In genomic region chr20:57584768-57585461, GRCh38 we compare ENCODE assay signal across 27 cellular contexts. TPM values are rescaled to one million over a fixed set of nuclear protein-coding genes. Genes with fewer than 3 reads are reported as not detected.
"Had no signal": no experiment of that assay in that cellular context is flagged by ENCODE, and none has a peak within 500 bp of the region (broad histone marks: within the 10 kb centered on the region; RNA-seq: fewer than 3 reads in every experiment).

No MANE protein-coding gene starts in this region.

- DNase-seq: activated CD4-positive, alpha-beta T cell treated with anti-CD3 and anti-CD28 coated beads, Interleukin-2, amount 10 ng/mL, durations not matched to agents 24 days and 14 days; activated CD4-positive, CD25-positive, alpha-beta regulatory T cell; activated CD8-positive, alpha-beta T cell treated with anti-CD3 and anti-CD28 coated beads for 36 hours; activated naive CD4-positive, alpha-beta T cell treated with Interleukin-2 at 50 U/mL for 16 hours; activated naive CD8-positive, alpha-beta T cell treated with anti-CD3 and anti-CD28 coated beads, Interleukin-2, amount 10 ng/mL, durations not matched to agents 7 days and 5 days; activated T-cell treated with anti-CD3 and anti-CD28 coated beads, Interleukin-2, amount 50 U/mL, for 24 hours; amygdala; effector CD4-positive, alpha-beta T cell; head of caudate nucleus; left lung; ovary; psoas muscle; right cardiac atrium; small intestine; stimulated activated CD4-positive, alpha-beta T cell treated with anti-CD3 and anti-CD28 coated beads, Interleukin-4, amount 100 ng/mL, for 1 hour; stimulated activated naive CD8-positive, alpha-beta T cell treated with anti-CD3 and anti-CD28 coated beads, Interleukin-15, amount 100 ng/mL, for 72 hours; T-helper 9 cell; testis; upper lobe of left lung had no signal

- ATAC-seq: activated CD8-positive, alpha-beta T cell treated with anti-CD3 and anti-CD28 coated beads for 36 hours; left lung; right cardiac atrium; stimulated activated naive CD8-positive, alpha-beta T cell treated with anti-CD3 and anti-CD28 coated beads, Interleukin-15, amount 100 ng/mL, for 72 hours had no signal

- H3K9me3 ChIP-seq: left lung, ovary, psoas muscle, testis had no signal

- H3K4me3 Mint-ChIP-seq: activated CD4-positive, alpha-beta T cell treated with anti-CD3 and anti-CD28 coated beads, Interleukin-2, amount 10 ng/mL, durations not matched to agents 24 days and 14 days; activated CD8-positive, alpha-beta T cell treated with anti-CD3 and anti-CD28 coated beads for 36 hours; activated naive CD8-positive, alpha-beta T cell treated with anti-CD3 and anti-CD28 coated beads, Interleukin-2, amount 10 ng/mL, durations not matched to agents 7 days and 5 days; activated T-cell treated with anti-CD3 and anti-CD28 coated beads, Interleukin-2, amount 50 U/mL, for 24 hours; brain; mesothelial cell of epicardium; neural crest cell; stimulated activated naive CD8-positive, alpha-beta T cell treated with anti-CD3 and anti-CD28 coated beads, Interleukin-15, amount 100 ng/mL, for 72 hours had no signal

- H3K4me3 ChIP-seq: left lung, ovary, psoas muscle, testis, upper lobe of left lung had no signal

- H3K4me1 Mint-ChIP-seq: activated CD4-positive, alpha-beta T cell treated with anti-CD3 and anti-CD28 coated beads, Interleukin-2, amount 10 ng/mL, durations not matched to agents 24 days and 14 days; activated naive CD8-positive, alpha-beta T cell treated with anti-CD3 and anti-CD28 coated beads, Interleukin-2, amount 10 ng/mL, durations not matched to agents 7 days and 5 days; stimulated activated naive CD8-positive, alpha-beta T cell treated with anti-CD3 and anti-CD28 coated beads, Interleukin-15, amount 100 ng/mL, for 72 hours had no signal

- H3K27ac ChIP-seq: left lung, ovary, psoas muscle, testis, upper lobe of left lung had no signal

- H3K9me3 Mint-ChIP-seq: activated CD4-positive, alpha-beta T cell treated with anti-CD3 and anti-CD28 coated beads, Interleukin-2, amount 10 ng/mL, durations not matched to agents 24 days and 14 days; activated T-helper 2 cell treated with anti-CD3 and anti-CD28 coated beads, Interferon-gamma antibody, Interleukin-2, Interleukin-4, amounts not matched to agents 10 μg/mL and 5 μg/mL and 100 μg/mL, durations not matched to agents 14 hours and 24 hours and 36 hours; neural crest cell; stimulated activated naive CD8-positive, alpha-beta T cell treated with anti-CD3 and anti-CD28 coated beads, Interleukin-15, amount 100 ng/mL, for 72 hours had no signal

- H3K4me1 ChIP-seq: psoas muscle, testis had no signal

- H3K27ac Mint-ChIP-seq: activated CD4-positive, alpha-beta T cell treated with anti-CD3 and anti-CD28 coated beads, Interleukin-2, amount 10 ng/mL, durations not matched to agents 24 days and 14 days; activated CD8-positive, alpha-beta T cell treated with anti-CD3 and anti-CD28 coated beads for 36 hours; activated naive CD8-positive, alpha-beta T cell treated with anti-CD3 and anti-CD28 coated beads, Interleukin-2, amount 10 ng/mL, durations not matched to agents 7 days and 5 days; activated T-cell treated with anti-CD3 and anti-CD28 coated beads, Interleukin-2, amount 50 U/mL, for 24 hours; activated T-helper 2 cell treated with anti-CD3 and anti-CD28 coated beads, Interferon-gamma antibody, Interleukin-2, Interleukin-4, amounts not matched to agents 10 μg/mL and 5 μg/mL and 100 μg/mL, durations not matched to agents 14 hours and 24 hours and 36 hours; mesothelial cell of epicardium; stimulated activated naive CD8-positive, alpha-beta T cell treated with anti-CD3 and anti-CD28 coated beads, Interleukin-15, amount 100 ng/mL, for 72 hours had no signal

- H3K27me3 ChIP-seq: ovary, testis had no signal

- H3K36me3 Mint-ChIP-seq: activated naive CD8-positive, alpha-beta T cell treated with anti-CD3 and anti-CD28 coated beads, Interleukin-2, amount 10 ng/mL, durations not matched to agents 7 days and 5 days; brain; mesothelial cell of epicardium had no signal

- H3K36me3 ChIP-seq: left lung, ovary, upper lobe of left lung had no signal

- FAIRE-seq: frontal cortex, keratinocyte, small intestine had no signal

RNA-seq across cellular contexts. Expression of gene PCK1, which starts 24.0 kb away (rescaled TPM):
- total RNA-seq: activated CD4-positive, alpha-beta T cell treated with anti-CD3 and anti-CD28 coated beads, Interleukin-2, amount 10 ng/mL, durations not matched to agents 24 days and 14 days; activated CD8-positive, alpha-beta T cell treated with anti-CD3 and anti-CD28 coated beads for 36 hours; activated naive CD8-positive, alpha-beta T cell treated with anti-CD3 and anti-CD28 coated beads, Interleukin-2, amount 10 ng/mL, durations not matched to agents 7 days and 5 days; activated T-helper 2 cell treated with anti-CD3 and anti-CD28 coated beads, Interferon-gamma antibody, Interleukin-2, Interleukin-4, amounts not matched to agents 10 μg/mL and 5 μg/mL and 100 μg/mL, durations not matched to agents 14 hours and 24 hours and 36 hours; left lung; lung microvascular endothelial cell; mesothelial cell of epicardium; neural crest cell had no signal
- polyA plus RNA-seq: keratinocyte had no signal

RNA-seq across cellular contexts. Expression of gene ZBP1, which starts 35.3 kb away (rescaled TPM):
- total RNA-seq: frontal cortex, lung microvascular endothelial cell, mesothelial cell of epicardium, neural crest cell had no signal

RNA-seq across cellular contexts. Expression of gene CTCFL, which starts 60.0 kb away (rescaled TPM):
- total RNA-seq: activated CD4-positive, alpha-beta T cell treated with anti-CD3 and anti-CD28 coated beads, Interleukin-2, amount 10 ng/mL, durations not matched to agents 24 days and 14 days; activated CD8-positive, alpha-beta T cell treated with anti-CD3 and anti-CD28 coated beads for 36 hours; activated naive CD8-positive, alpha-beta T cell treated with anti-CD3 and anti-CD28 coated beads, Interleukin-2, amount 10 ng/mL, durations not matched to agents 7 days and 5 days; activated T-helper 2 cell treated with anti-CD3 and anti-CD28 coated beads, Interferon-gamma antibody, Interleukin-2, Interleukin-4, amounts not matched to agents 10 μg/mL and 5 μg/mL and 100 μg/mL, durations not matched to agents 14 hours and 24 hours and 36 hours; frontal cortex; left lung; lung microvascular endothelial cell; psoas muscle; right cardiac atrium had no signal
- polyA plus RNA-seq: esophagus, keratinocyte, psoas muscle, right cardiac atrium had no signal
